12 cellular contexts compared by ENCODE assay signal in the genomic region with DNA sequence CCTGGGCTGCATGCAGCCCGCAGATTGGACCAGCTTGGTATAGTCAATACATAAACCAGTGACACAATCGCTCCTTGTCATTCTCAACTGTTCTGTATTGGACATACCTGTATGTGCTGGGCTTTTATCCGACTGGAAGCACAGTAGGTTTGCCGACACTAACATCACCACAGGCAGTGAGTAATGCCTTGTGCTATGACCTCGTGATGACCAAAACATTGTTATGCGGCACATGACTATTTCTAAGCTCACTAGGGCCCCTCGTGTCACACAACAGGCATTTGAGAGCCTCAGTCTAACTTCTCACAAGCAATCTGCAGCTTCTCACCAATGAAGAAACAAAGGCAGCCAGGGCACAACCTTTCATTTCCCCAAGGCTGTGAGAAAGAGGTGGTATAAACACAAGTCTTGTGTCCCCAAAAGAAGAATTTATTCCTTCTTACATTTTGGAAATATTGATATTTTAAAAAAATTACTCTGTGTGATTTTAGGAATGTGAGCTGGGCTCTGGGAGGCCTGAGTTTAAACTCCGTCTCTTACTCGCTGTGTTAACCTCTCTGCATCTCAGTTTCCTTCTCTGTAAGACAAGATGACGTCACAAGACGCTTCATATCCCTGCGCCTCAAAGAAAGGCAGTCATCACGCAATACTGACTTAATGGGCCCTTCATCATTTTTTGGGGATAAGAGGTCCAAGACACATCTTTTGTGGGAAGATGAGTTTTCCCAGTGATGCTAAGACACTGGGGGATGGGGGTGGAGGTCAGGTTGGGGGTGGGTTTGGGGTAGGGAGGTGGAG.
DNase-seq lines count a peak whose midpoint lies in the region; ATAC-seq, FAIRE-seq and TF ChIP-seq lines count a peak whose summit lies in the region.
"Had no signal": no experiment of that assay in that cellular context is flagged by ENCODE, and none has a peak within 500 bp of the region (broad histone marks: within the 10 kb centered on the region; RNA-seq: fewer than 3 reads in every experiment).

No MANE protein-coding gene starts in this region.

- H2AFZ ChIP-seq in PC-9: no peak overlapping the region

- no peaks in the 10 kb centered on the region for H3K79me2 ChIP-seq in PC-9 (ENCODE audit: low read depth)

- H3K4me3 ChIP-seq in AG04450 (ENCODE audit: low read depth, low read length) (no peak overlapping the region), brain microvascular endothelial cell (ENCODE audit: low read depth, low read length) (no peak overlapping the region), PC-9 (no peak overlapping the region), dorsolateral prefrontal cortex (no peak overlapping the region)
- H3K4me3 ChIP-seq: transverse colon had no signal

- intact Hi-C loops in PC-9 (cut with micrococcal nuclease; ENCODE audit: unreplicated experiment) (loop anchor here (5.0 to 10.0 kb wide), 2 partner anchors 267 to 421 kb away; no protein-coding TSS in a partner anchor), dorsolateral prefrontal cortex (cut with DNase I) (no loop called here)

- CTCF ChIA-PET in AG04450 (lab: Charles Lee): interaction anchor here (0.6 to 1.7 kb wide), 4 partner anchors 96 to 441 kb away, joined by 3 to 5 read pairs (median 4); no protein-coding TSS in a partner anchor
- CTCF ChIA-PET in PC-9 (lab: Charles Lee): no interaction called here

- H3K9me2 ChIP-seq in PC-9 (ENCODE audit: insufficient read depth): no peaks in the 10 kb centered on the region

- H4K20me1 ChIP-seq in PC-9 (ENCODE audit: insufficient read depth): no peaks in the 10 kb centered on the region

- TF ChIP-seq CTCF in AG04450 (IDR thresholded peaks at IDR 0.05; ENCODE audit: low read depth, low read length): no peak
- no peak for TF ChIP-seq CTCF in brain microvascular endothelial cell (IDR thresholded peaks at IDR 0.05; ENCODE audit: low read depth, low read length, missing control alignments)
- TF ChIP-seq CTCF in PC-9 (conservative IDR thresholded peaks at IDR 0.05): no peak
- TF ChIP-seq CTCF in dorsolateral prefrontal cortex (IDR thresholded peaks at IDR 0.05 in 54 of 56, conservative IDR thresholded peaks at IDR 0.05 in 2 of 56; ENCODE audit: low read depth in 1 of 56, partially characterized antibody in 56 of 56): no peak

- BruUV-seq in PC-9 (replicated peaks; lab: Mats Ljungman, UMichigan): no TSS peak

- no peak for ATAC-seq in GM21737 (IDR thresholded peaks at IDR 0.05; ENCODE audit: unreplicated experiment)

- POLR2A ChIA-PET in AG04450 (lab: Yijun Ruan, JAX) (no interaction called here), PC-9 (lab: Charles Lee; ENCODE audit: unreplicated experiment) (no interaction called here)

- in situ Hi-C loops in brain microvascular endothelial cell (cut with HindIII; ENCODE audit: low pct_ligation_motif_present, low sequenced_read_pairs): no loop called here

- H3F3A ChIP-seq in PC-9 (ENCODE audit: insufficient read depth, low read depth): no peaks in the 10 kb centered on the region

- FAIRE-seq in HTR-8/SVneo (lab: Jason Lieb, UNC): no peak

- H3K4me1 ChIP-seq in PC-9 (replicated peaks; ENCODE audit: insufficient read depth): no peaks in the 10 kb centered on the region
- H3K4me1 ChIP-seq: transverse colon had no signal

- DNase-seq in AG04450 (ENCODE audit: low read depth, low spot score) (peak; percentile 30), HTR-8/SVneo (ENCODE audit: insufficient read length, low spot score) (peak; percentile 18), brain microvascular endothelial cell (peak; percentile 89), islet precursor cell (peak; percentile 80), PC-9 (no peak), dorsolateral prefrontal cortex (no peak), NCI-H2227 treated with DMSO at 0.1 percent for 48 hours (lab: John Stamatoyannopoulos, UW) (no peak)
- DNase-seq: activated naive CD8-positive, alpha-beta T cell treated with anti-CD3 and anti-CD28 coated beads for 36 hours; DND-41; NCI-H446 treated with DMSO at 0.1 percent for 48 hours; transverse colon had no signal

- H3K36me3 ChIP-seq in brain microvascular endothelial cell (replicated peaks): no peaks in the 10 kb centered on the region
- H3K36me3 ChIP-seq in PC-9 (ENCODE audit: low read depth): no peaks in the 10 kb centered on the region
- H3K36me3 ChIP-seq: transverse colon had no signal

- H3K27ac ChIP-seq in AG04450 (ENCODE audit: low read depth, low read length) (peak overlapping the region; percentile 59), brain microvascular endothelial cell (peak overlapping the region; percentile 68), PC-9 (no peak overlapping the region), dorsolateral prefrontal cortex (no peak overlapping the region)
- H3K27ac ChIP-seq: transverse colon had no signal

- H3K27me3 ChIP-seq in AG04450 (ENCODE audit: control insufficient read depth, insufficient read depth, low read length): no peaks in the 10 kb centered on the region
- H3K27me3 ChIP-seq in brain microvascular endothelial cell (replicated peaks): no peaks in the 10 kb centered on the region
- H3K27me3 ChIP-seq in PC-9 (ENCODE audit: insufficient read depth, low read depth): peaks cover 85% of the 10 kb centered on the region
- H3K27me3 ChIP-seq in dorsolateral prefrontal cortex: peaks cover 0 to 5% (median 0%) of the 10 kb centered on the region in 45 donors
- H3K27me3 ChIP-seq: transverse colon had no signal

- H3K4me2 ChIP-seq in PC-9: no peak overlapping the region

- no peaks in the 10 kb centered on the region; the same call in 1 of the 2 replicates for H3K9me3 ChIP-seq in AG04450 (ENCODE audit: control insufficient read depth, insufficient read depth, low read length)
- no peaks in the 10 kb centered on the region for H3K9me3 ChIP-seq in PC-9 (ENCODE audit: insufficient read depth, low read depth)
- H3K9me3 ChIP-seq: transverse colon had no signal

Comparison
In these comparisons a context has a peak if more than half of its experiments do, and no peak if none do; other contexts are left out.
1. DNase-seq: peak in AG04450 (single experiment), HTR-8/SVneo (single experiment), brain microvascular endothelial cell (single experiment) and islet precursor cell (single experiment); none in PC-9 (0 of 2), dorsolateral prefrontal cortex (0 of 10) and NCI-H2227 treated with DMSO at 0.1 percent for 48 hours (single experiment).
2. H3K27ac ChIP-seq: peak in AG04450 (single experiment) and brain microvascular endothelial cell (single experiment); none in PC-9 (single experiment) and dorsolateral prefrontal cortex (0 of 59).